1 cellular context compared by ENCODE assay signal in the genomic region with DNA sequence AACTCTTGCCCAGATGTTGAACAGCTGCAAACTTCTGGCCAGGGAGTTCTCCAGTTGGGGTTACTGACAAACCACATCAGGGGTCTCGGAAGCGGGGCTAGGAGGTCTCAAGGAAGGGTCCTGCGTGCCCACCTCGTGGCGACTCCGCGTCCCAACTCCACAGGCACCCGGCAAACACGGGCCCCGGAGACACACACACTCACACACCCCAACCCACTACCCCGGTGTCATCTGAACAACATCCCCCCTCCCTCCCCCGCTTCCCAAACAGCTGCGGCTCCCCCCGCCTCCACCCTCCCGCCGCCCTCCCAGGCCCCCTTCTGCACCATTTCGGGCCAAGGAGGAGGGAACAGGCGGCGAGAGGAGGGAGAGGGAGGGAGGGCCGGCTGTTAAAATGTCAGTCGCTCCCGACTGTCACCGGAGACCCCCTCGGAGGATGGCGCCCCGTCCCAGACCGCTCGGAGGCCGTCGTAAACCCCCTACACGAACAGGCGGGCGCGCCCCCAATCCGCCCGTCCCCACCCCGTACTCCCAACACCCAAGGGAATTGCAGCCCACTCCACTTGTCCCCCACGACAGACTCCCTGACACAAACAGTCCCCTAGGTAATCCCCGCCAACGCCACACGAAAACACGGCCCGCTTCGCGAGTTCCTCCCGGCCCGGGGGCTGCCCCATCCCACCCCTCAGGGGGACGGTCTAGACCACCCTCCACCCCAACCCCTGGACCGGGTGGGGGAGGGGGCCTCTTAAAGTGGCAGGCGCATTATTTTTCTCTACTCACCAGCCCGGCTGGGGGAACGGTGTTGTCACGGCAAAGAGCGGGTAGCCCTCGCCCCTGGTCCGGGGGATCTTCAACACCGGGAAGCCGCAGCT.
TF ChIP-seq lines count a peak whose summit lies in the region.

No MANE protein-coding gene starts in this region.

TF ChIP-seq in HCT116, 20 proteins besides CTCF, POLR2A, EP300 and RAD21 (continued from another document):
- TF ChIP-seq, protein P1, sequence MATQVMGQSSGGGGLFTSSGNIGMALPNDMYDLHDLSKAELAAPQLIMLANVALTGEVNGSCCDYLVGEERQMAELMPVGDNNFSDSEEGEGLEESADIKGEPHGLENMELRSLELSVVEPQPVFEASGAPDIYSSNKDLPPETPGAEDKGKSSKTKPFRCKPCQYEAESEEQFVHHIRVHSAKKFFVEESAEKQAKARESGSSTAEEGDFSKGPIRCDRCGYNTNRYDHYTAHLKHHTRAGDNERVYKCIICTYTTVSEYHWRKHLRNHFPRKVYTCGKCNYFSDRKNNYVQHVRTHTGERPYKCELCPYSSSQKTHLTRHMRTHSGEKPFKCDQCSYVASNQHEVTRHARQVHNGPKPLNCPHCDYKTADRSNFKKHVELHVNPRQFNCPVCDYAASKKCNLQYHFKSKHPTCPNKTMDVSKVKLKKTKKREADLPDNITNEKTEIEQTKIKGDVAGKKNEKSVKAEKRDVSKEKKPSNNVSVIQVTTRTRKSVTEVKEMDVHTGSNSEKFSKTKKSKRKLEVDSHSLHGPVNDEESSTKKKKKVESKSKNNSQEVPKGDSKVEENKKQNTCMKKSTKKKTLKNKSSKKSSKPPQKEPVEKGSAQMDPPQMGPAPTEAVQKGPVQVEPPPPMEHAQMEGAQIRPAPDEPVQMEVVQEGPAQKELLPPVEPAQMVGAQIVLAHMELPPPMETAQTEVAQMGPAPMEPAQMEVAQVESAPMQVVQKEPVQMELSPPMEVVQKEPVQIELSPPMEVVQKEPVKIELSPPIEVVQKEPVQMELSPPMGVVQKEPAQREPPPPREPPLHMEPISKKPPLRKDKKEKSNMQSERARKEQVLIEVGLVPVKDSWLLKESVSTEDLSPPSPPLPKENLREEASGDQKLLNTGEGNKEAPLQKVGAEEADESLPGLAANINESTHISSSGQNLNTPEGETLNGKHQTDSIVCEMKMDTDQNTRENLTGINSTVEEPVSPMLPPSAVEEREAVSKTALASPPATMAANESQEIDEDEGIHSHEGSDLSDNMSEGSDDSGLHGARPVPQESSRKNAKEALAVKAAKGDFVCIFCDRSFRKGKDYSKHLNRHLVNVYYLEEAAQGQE (IDR thresholded peaks at IDR 0.05; ENCODE audit: low read depth): no peak
- TF ChIP-seq ELF1 (IDR thresholded peaks at IDR 0.05; ENCODE audit: borderline replicate concordance, low read depth): no peak
- no peak for TF ChIP-seq SRF (IDR thresholded peaks at IDR 0.05; ENCODE audit: low read depth)
- TF ChIP-seq, protein P2, sequence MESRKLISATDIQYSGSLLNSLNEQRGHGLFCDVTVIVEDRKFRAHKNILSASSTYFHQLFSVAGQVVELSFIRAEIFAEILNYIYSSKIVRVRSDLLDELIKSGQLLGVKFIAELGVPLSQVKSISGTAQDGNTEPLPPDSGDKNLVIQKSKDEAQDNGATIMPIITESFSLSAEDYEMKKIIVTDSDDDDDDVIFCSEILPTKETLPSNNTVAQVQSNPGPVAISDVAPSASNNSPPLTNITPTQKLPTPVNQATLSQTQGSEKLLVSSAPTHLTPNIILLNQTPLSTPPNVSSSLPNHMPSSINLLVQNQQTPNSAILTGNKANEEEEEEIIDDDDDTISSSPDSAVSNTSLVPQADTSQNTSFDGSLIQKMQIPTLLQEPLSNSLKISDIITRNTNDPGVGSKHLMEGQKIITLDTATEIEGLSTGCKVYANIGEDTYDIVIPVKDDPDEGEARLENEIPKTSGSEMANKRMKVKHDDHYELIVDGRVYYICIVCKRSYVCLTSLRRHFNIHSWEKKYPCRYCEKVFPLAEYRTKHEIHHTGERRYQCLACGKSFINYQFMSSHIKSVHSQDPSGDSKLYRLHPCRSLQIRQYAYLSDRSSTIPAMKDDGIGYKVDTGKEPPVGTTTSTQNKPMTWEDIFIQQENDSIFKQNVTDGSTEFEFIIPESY (IDR thresholded peaks at IDR 0.05; ENCODE audit: extremely low read depth, insufficient replicate concordance, low read length): no peak
- TF ChIP-seq CEBPB (IDR thresholded peaks at IDR 0.05; ENCODE audit: low read depth): no peak
